Comparison of ENCODE assay signal across 13 cellular contexts in genomic region chr15:25436707-25437106, GRCh38. TPM values are rescaled to one million over a fixed set of nuclear protein-coding genes. Genes with fewer than 3 reads are reported as not detected.
DNase-seq lines count a peak whose midpoint lies in the region; ATAC-seq, FAIRE-seq and TF ChIP-seq lines count a peak whose summit lies in the region.
"Had no signal": no experiment of that assay in that cellular context is flagged by ENCODE, and none has a peak within 500 bp of the region (broad histone marks: within the 10 kb centered on the region; RNA-seq: fewer than 3 reads in every experiment).

No MANE protein-coding gene starts in this region.

- H3K36me3 ChIP-seq in heart right ventricle (no peaks in the 10 kb centered on the region), adipocyte (ENCODE audit: control insufficient read depth, insufficient read depth, low read length, severe bottlenecking) (peaks cover 3% of the 10 kb centered on the region), right lobe of liver (no peaks in the 10 kb centered on the region), pancreas (no peaks in the 10 kb centered on the region), esophagus squamous epithelium (no peaks in the 10 kb centered on the region)
- H3K36me3 ChIP-seq: tibial nerve had no signal

- no peak for ATAC-seq in heart right ventricle
- ATAC-seq in right cardiac atrium: no peak
- ATAC-seq in right lobe of liver: peak in 3 of 4 donors; percentile 20 to 32 (median 23)
- no peak for ATAC-seq in pancreas
- no peak for ATAC-seq in HG02981 (IDR thresholded peaks at IDR 0.05; ENCODE audit: unreplicated experiment)
- no peak for ATAC-seq in HG02571 (IDR thresholded peaks at IDR 0.05; ENCODE audit: unreplicated experiment)
- ATAC-seq: esophagus mucosa had no signal

- DNase-seq in heart right ventricle (no peak), right cardiac atrium (no peak), adipocyte (ENCODE audit: low read depth) (no peak), right lobe of liver (peak in 1 of 3 donors; percentile 46), pancreas (no peak), esophagus squamous epithelium (lab: John Stamatoyannopoulos, UW) (no peak)
- DNase-seq: NCI-H446 treated with DMSO at 0.1 percent for 48 hours had no signal

- H3K4me1 ChIP-seq in heart right ventricle (peaks cover 3 to 61% (median 47%) of the 10 kb centered on the region in 9 donors), right cardiac atrium (ENCODE audit: control insufficient read depth, insufficient read depth, low read length) (no peaks in the 10 kb centered on the region), adipocyte (ENCODE audit: control insufficient read depth, insufficient read depth, low read length) (peaks cover 27% of the 10 kb centered on the region), right lobe of liver (peaks cover 0 to 28% (median 3%) of the 10 kb centered on the region in 4 donors), pancreas (peaks cover 0 to 20% (median 11%) of the 10 kb centered on the region in 3 donors), esophagus squamous epithelium (peaks cover 0 to 71% (median 33%) of the 10 kb centered on the region in 3 donors)

- intact Hi-C loops in heart right ventricle (cut with DNase I) (loop anchor here in 7 of 10 donors (5.0 to 10.0 kb wide), 4 partner anchors 52 to 479 kb away; no protein-coding TSS in a partner anchor), right cardiac atrium (cut with DNase I) (loop anchor here in 2 of 4 donors (10.0 kb wide), 2 partner anchors 92 to 102 kb away; no protein-coding TSS in a partner anchor), right lobe of liver (cut with DNase I) (no loop called here), pancreas (cut with DNase I) (no loop called here), esophagus squamous epithelium (cut with DNase I) (no loop called here)

- no peaks in the 10 kb centered on the region for H3K27me3 ChIP-seq in heart right ventricle
- no peaks in the 10 kb centered on the region for H3K27me3 ChIP-seq in right cardiac atrium (ENCODE audit: control insufficient read depth, insufficient read depth)
- H3K27me3 ChIP-seq in adipocyte (replicated peaks; ENCODE audit: control insufficient read depth, insufficient read depth, low read length): no peaks in the 10 kb centered on the region
- H3K27me3 ChIP-seq in right lobe of liver: no peaks in the 10 kb centered on the region
- H3K27me3 ChIP-seq in pancreas: no peaks in the 10 kb centered on the region
- no peaks in the 10 kb centered on the region for H3K27me3 ChIP-seq in esophagus squamous epithelium
- H3K27me3 ChIP-seq: tibial nerve had no signal

- H3K9ac ChIP-seq in adipocyte (ENCODE audit: low read length): peak overlapping the region; percentile 99

- TF ChIP-seq CTCF in heart right ventricle (IDR thresholded peaks at IDR 0.05) (no peak), right lobe of liver (IDR thresholded peaks at IDR 0.05) (no peak), pancreas (IDR thresholded peaks at IDR 0.05) (no peak), esophagus squamous epithelium (IDR thresholded peaks at IDR 0.05) (no peak)

- H3K4me3 ChIP-seq in heart right ventricle (peak overlapping the region in 6 of 10 donors; percentile 84 to 100 (median 94)), right cardiac atrium (ENCODE audit: low read length) (no peak overlapping the region), adipocyte (ENCODE audit: low read length) (peak overlapping the region; percentile 90), right lobe of liver (peak overlapping the region in 2 of 3 donors; percentile 98), pancreas (peak overlapping the region in 1 of 4 donors; percentile 96), esophagus squamous epithelium (peak overlapping the region in 1 of 4 donors; percentile 86)

- no peak for TF ChIP-seq POLR2A in right lobe of liver (IDR thresholded peaks at IDR 0.05)
- TF ChIP-seq POLR2A in esophagus squamous epithelium (IDR thresholded peaks at IDR 0.05): no peak

- peaks cover 0 to 7% (median 0%) of the 10 kb centered on the region in 11 donors for H3K9me3 ChIP-seq in heart right ventricle
- no peaks in the 10 kb centered on the region for H3K9me3 ChIP-seq in right cardiac atrium (ENCODE audit: control insufficient read depth, low read length)
- no peaks in the 10 kb centered on the region for H3K9me3 ChIP-seq in adipocyte (ENCODE audit: control insufficient read depth, low read length)
- H3K9me3 ChIP-seq in right lobe of liver: no peaks in the 10 kb centered on the region
- H3K9me3 ChIP-seq in pancreas: no peaks in the 10 kb centered on the region
- H3K9me3 ChIP-seq in esophagus squamous epithelium: no peaks in the 10 kb centered on the region
- H3K9me3 ChIP-seq: tibial nerve had no signal

- H3K27ac ChIP-seq in heart right ventricle: peak overlapping the region in 2 of 10 donors; percentile 29 to 99
- H3K27ac ChIP-seq in right cardiac atrium (ENCODE audit: low read length): no peak overlapping the region
- peak overlapping the region in 1 of 3 donors; percentile 96 for H3K27ac ChIP-seq in right lobe of liver
- H3K27ac ChIP-seq in pancreas: no peak overlapping the region
- no peak overlapping the region for H3K27ac ChIP-seq in esophagus squamous epithelium

- FAIRE-seq in pancreas (lab: Jason Lieb, UNC): no peak
- FAIRE-seq: D721Med, GM19239 had no signal

RNA-seq across cellular contexts. Expression of gene UBE3A, which starts 2.1 kb away (rescaled TPM):
- total RNA-seq in heart right ventricle: 100 to 1,000 TPM; 101 to 146 (median 112) TPM
- polyA plus RNA-seq in heart right ventricle: 10 to 100 TPM; 24.2 to 40.3 TPM
- total RNA-seq in right cardiac atrium: 100 to 1,000 TPM; 100 to 119 (median 107) TPM
- 30.7 TPM for polyA plus RNA-seq in right cardiac atrium
- 10 to 100 TPM; 36.6 to 52.4 (median 44.6) TPM for total RNA-seq in right lobe of liver
- total RNA-seq in pancreas: 10 to 100 TPM; 36.3 to 48.9 (median 42.0) TPM
- polyA plus RNA-seq in pancreas: 10 to 100 TPM in 1 of 2 donors, 1 to 10 TPM in 1; 8.9 to 21.7 TPM
- 10 to 100 TPM; 36.7 to 84.7 (median 47.0) TPM for total RNA-seq in esophagus squamous epithelium

Comparison
In these comparisons a context has a peak if more than half of its experiments do, and no peak if none do; other contexts are left out.
1. ATAC-seq: peak in right lobe of liver (3 of 4); none in heart right ventricle (0 of 8), right cardiac atrium (0 of 2), pancreas (0 of 4), HG02981 (single experiment) and HG02571 (single experiment).
2. intact Hi-C loops: an anchor here in heart right ventricle (5.0 to 10.0 kb wide); none called in right lobe of liver, pancreas and esophagus squamous epithelium.